Comparison of ENCODE assay signal across 1 cellular context in genomic region chr6:36387440-36388303, GRCh38.
TF ChIP-seq lines count a peak whose summit lies in the region.

TSS of gene ETV7 (minus strand) at chr6:36387669. CDS start at chr6:36387541, 128 bp downstream.

TF ChIP-seq in IMR-90, 13 proteins besides CTCF, POLR2A, EP300 and RAD21:
- TF ChIP-seq MAZ (IDR thresholded peaks at IDR 0.05; ENCODE audit: borderline replicate concordance, low read depth, low read length) (no peak), NFE2L2 (IDR thresholded peaks at IDR 0.05; ENCODE audit: low read depth, low read length) (no peak), RCOR1 (IDR thresholded peaks at IDR 0.05; ENCODE audit: insufficient replicate concordance, low read length) (no peak), MAFK (IDR thresholded peaks at IDR 0.05; ENCODE audit: low read depth, low read length) (no peak), CHD1 (IDR thresholded peaks at IDR 0.05; ENCODE audit: low read depth, low read length) (no peak), USF2 (IDR thresholded peaks at IDR 0.05; ENCODE audit: low read depth, low read length) (no peak), BHLHE40 (IDR thresholded peaks at IDR 0.05; ENCODE audit: low read depth, low read length) (no peak), ELK1 (IDR thresholded peaks at IDR 0.05; ENCODE audit: borderline replicate concordance, low read depth, low read length) (no peak), CEBPB (IDR thresholded peaks at IDR 0.05; ENCODE audit: low read depth, low read length) (no peak), SMC3 (IDR thresholded peaks at IDR 0.05; ENCODE audit: low read depth, low read length) (no peak), FOS (IDR thresholded peaks at IDR 0.05; ENCODE audit: low read depth, low read length) (no peak)
